ENCODE assay signal across 8 cellular contexts in the genomic region with DNA sequence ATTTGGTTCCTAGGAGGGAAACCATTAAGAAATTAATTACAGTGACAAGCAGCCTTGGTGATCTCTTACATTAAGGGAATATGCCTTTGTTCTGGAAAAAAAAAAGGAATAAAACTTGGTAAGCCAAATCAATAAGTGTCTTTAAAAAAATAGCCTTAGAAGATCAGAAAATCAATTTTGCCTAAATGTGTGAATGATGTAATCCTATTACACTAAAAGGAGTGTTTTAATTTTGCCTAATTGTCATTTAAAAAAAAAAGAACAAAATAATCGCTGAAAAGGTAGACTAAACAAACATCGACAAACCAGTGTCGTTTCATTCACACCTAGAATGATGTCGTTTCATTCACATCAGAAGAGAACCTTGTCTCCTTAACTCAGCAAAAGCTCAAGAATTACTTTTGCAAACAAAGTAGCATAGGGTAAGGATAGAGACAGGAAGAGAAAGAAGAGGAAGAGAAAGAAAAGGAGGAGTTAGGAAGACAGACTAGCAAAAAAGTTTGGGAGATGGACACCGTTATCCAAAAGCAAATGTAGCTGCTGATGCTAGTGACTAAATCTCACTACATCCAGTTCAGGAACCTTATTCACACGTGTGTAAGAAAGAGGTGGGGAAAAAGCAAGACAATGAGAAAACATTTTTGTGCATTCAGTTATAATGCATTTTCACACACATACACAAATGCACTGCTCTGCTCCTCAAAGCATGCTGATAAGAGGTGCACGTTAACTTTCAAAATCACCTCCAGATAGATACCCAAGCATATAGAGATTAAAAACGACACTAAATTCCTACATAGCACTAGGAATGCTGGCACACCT.
DNase-seq lines count a peak whose midpoint lies in the region; ATAC-seq and TF ChIP-seq lines count a peak whose summit lies in the region.

No MANE protein-coding gene starts in this region.

- CTCF ChIA-PET in PC-3 (lab: Charles Lee): no interaction called here

- H3K4me3 ChIP-seq in PC-3 (ENCODE audit: low read length) (peak overlapping the region; percentile 26; the same call in 1 of the 2 replicates), endodermal cell (ENCODE audit: low read length) (peak overlapping the region; percentile 59), parathyroid adenoma (ENCODE audit: low read depth, low read length) (no peak overlapping the region)

- H2AFZ ChIP-seq in PC-3 (ENCODE audit: low read length): no peak overlapping the region
- no peak overlapping the region for H2AFZ ChIP-seq in parathyroid adenoma

- H4K20me1 ChIP-seq in PC-3 (ENCODE audit: low read length): no peaks in the 10 kb centered on the region

- H3K9me2 ChIP-seq in PC-3 (replicated peaks; ENCODE audit: low read length): no peaks in the 10 kb centered on the region

- H3K79me2 ChIP-seq in PC-3 (ENCODE audit: low read length): peaks cover 31% of the 10 kb centered on the region
- peaks cover 29% of the 10 kb centered on the region for H3K79me2 ChIP-seq in parathyroid adenoma

- no peaks in the 10 kb centered on the region for H3K9me3 ChIP-seq in ES-I3 (ENCODE audit: control insufficient read depth, insufficient read depth, low read length)
- no peaks in the 10 kb centered on the region for H3K9me3 ChIP-seq in PC-3 (ENCODE audit: low read length)
- no peaks in the 10 kb centered on the region for H3K9me3 ChIP-seq in endodermal cell (ENCODE audit: control insufficient read depth, low read length)
- no peaks in the 10 kb centered on the region for H3K9me3 ChIP-seq in parathyroid adenoma (ENCODE audit: control insufficient read depth, low read length)

- H3F3A ChIP-seq in PC-3 (ENCODE audit: low read length, unreplicated experiment): no peaks in the 10 kb centered on the region

- no peaks in the 10 kb centered on the region for H3K9me3 Mint-ChIP-seq in endodermal cell

- H3K27me3 ChIP-seq in PC-3 (ENCODE audit: low read length) (no peaks in the 10 kb centered on the region), endodermal cell (ENCODE audit: control insufficient read depth, insufficient read depth, low read length, poor library complexity, severe bottlenecking) (peaks cover 16% of the 10 kb centered on the region), parathyroid adenoma (ENCODE audit: control insufficient read depth, insufficient read depth, low read length) (no peaks in the 10 kb centered on the region)

- H3K4me1 ChIP-seq in ES-I3 (ENCODE audit: insufficient read depth, low read length) (peaks cover 35% of the 10 kb centered on the region), PC-3 (ENCODE audit: insufficient read depth, low read length) (peaks cover 36% of the 10 kb centered on the region), endodermal cell (ENCODE audit: control insufficient read depth, insufficient read depth, low read length) (peaks cover 19% of the 10 kb centered on the region), parathyroid adenoma (peaks cover 15% of the 10 kb centered on the region)

- peak overlapping the region; percentile 38 for H3K4me3 Mint-ChIP-seq in endodermal cell

- in situ Hi-C loops in KBM-7 (cut with MboI; ENCODE audit: low pct_unique_long_range_greater_than_20kb, low sequenced_read_pairs): no loop called here

- 71 to 77% methylated on average over 4 to 7 of the region's 8 CpGs for WGBS in endodermal cell (ENCODE audit: insufficient coverage in 1 of 2, insufficient read length in 1 of 2), 2 experiments

- intact Hi-C loops in PC-3 (cut with micrococcal nuclease): loop anchor here (2.0 to 10.0 kb wide), 3 partner anchors 40 to 190 kb away; no protein-coding TSS in a partner anchor

- H3K36me3 ChIP-seq in ES-I3 (ENCODE audit: insufficient read depth, low read length) (no peaks in the 10 kb centered on the region), PC-3 (ENCODE audit: low read depth, low read length) (no peaks in the 10 kb centered on the region), endodermal cell (ENCODE audit: control insufficient read depth, insufficient read depth, low read length) (no peaks in the 10 kb centered on the region), parathyroid adenoma (ENCODE audit: control insufficient read depth, insufficient read depth, low read length) (no peaks in the 10 kb centered on the region)

- H3K4me2 ChIP-seq in PC-3 (ENCODE audit: low read length): peak overlapping the region; percentile 71
- H3K4me2 ChIP-seq in parathyroid adenoma (ENCODE audit: low read length): no peak overlapping the region

- POLR2A ChIA-PET in PC-3 (lab: Charles Lee; ENCODE audit: unreplicated experiment): interaction anchor here (0.6 kb wide), 2 partner anchors 59 to 78 kb away, joined by 3 read pairs; no protein-coding TSS in a partner anchor

- DNase-seq in PC-3: no peak
- DNase-seq in endodermal cell: no peak
- DNase-seq in stimulated activated naive CD4-positive, alpha-beta T cell treated with Interleukin-2 at 50 U/mL for 16 hours (lab: John Stamatoyannopoulos, UW): no peak
- no peak for DNase-seq in KBM-7
- no peak for DNase-seq in inferior parietal cortex (ENCODE audit: extremely low spot score)
- no peak for DNase-seq in COLO829 (ENCODE audit: low spot score)

- H3K27ac ChIP-seq in PC-3 (ENCODE audit: low read length): peak overlapping the region; percentile 96
- peak overlapping the region; percentile 56 for H3K27ac ChIP-seq in endodermal cell (ENCODE audit: low read depth, low read length)
- peak overlapping the region; percentile 55 for H3K27ac ChIP-seq in parathyroid adenoma

- ATAC-seq in PC-3: no peak

- BruUV-seq in PC-3 (replicated peaks; lab: Mats Ljungman, UMichigan): no TSS peak

- TF ChIP-seq CTCF in PC-3 (conservative IDR thresholded peaks at IDR 0.05; ENCODE audit: low read depth, low read length): no peak
- no peak for TF ChIP-seq CTCF in endodermal cell (conservative IDR thresholded peaks at IDR 0.05)
- TF ChIP-seq CTCF in parathyroid adenoma (IDR thresholded peaks at IDR 0.05): no peak

- H3K36me3 Mint-ChIP-seq in endodermal cell (ENCODE audit: low read depth): no peaks in the 10 kb centered on the region

- H3K27me3 Mint-ChIP-seq in endodermal cell (ENCODE audit: insufficient read depth): peaks cover 9% of the 10 kb centered on the region

- H3K4me1 Mint-ChIP-seq in endodermal cell: peaks cover 60% of the 10 kb centered on the region

- H3K27ac Mint-ChIP-seq in endodermal cell: peak overlapping the region; percentile 91

- H3K9ac ChIP-seq in ES-I3 (ENCODE audit: low read depth, low read length): peak overlapping the region; percentile 28
- peak overlapping the region; percentile 72 for H3K9ac ChIP-seq in PC-3 (ENCODE audit: low read length)
- no peak overlapping the region for H3K9ac ChIP-seq in endodermal cell (ENCODE audit: extremely low read depth, low read length, poor library complexity, severe bottlenecking)
- no peak overlapping the region for H3K9ac ChIP-seq in parathyroid adenoma

Comparison
In these comparisons a context has a peak if more than half of its experiments do, and no peak if none do; other contexts are left out.
1. H3K9ac ChIP-seq: peak in ES-I3 (single experiment) and PC-3 (single experiment); none in endodermal cell (single experiment) and parathyroid adenoma (single experiment).
2. Peak in every context shown above with its lines, with median percentiles within 50 percentile points of each other: H3K27ac ChIP-seq.